18 cellular contexts compared by ENCODE assay signal in the genomic region with DNA sequence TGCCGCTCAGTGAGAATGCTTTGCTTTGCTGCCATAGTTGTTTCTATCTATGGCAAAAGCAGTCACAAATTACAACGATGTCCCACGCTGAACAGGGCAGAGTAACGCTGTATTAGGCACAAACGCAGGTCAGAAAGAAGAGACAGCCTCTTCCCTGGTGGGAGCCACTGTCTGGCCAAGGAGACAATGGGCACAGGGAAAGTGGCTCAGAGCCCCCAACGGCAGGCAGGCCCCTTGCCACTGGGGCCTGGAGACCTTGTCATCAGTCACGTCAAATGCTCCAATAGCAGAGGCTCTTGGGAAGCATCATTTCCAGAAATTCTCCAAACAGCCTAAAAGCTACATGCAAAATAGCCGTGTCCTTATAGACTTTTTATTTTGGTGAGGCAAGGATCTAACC.
DNase-seq lines count a peak whose midpoint lies in the region; ATAC-seq and TF ChIP-seq lines count a peak whose summit lies in the region.
"Had no signal": no experiment of that assay in that cellular context is flagged by ENCODE, and none has a peak within 500 bp of the region (broad histone marks: within the 10 kb centered on the region; RNA-seq: fewer than 3 reads in every experiment).

No MANE protein-coding gene starts in this region.

- 61 to 79% methylated on average over 5 to 8 of the region's 8 CpGs for WGBS in endodermal cell (ENCODE audit: insufficient coverage in 1 of 2, insufficient read length in 1 of 2), 2 experiments

- no peak for DNase-seq in endodermal cell
- peak; percentile 78 for DNase-seq in mesenteric fat pad (ENCODE audit: low spot score)
- DNase-seq in posterior vena cava (ENCODE audit: low spot score) = peak; percentile 26
- DNase-seq in upper lobe of right lung = peak; percentile 35
- DNase-seq in mesothelial cell of epicardium (ENCODE audit: low spot score in 2 of 2, unreplicated experiment in 2 of 2) = no peak
- DNase-seq: CD4-positive, alpha-beta T cell; CD8-positive, alpha-beta memory T cell; DMS 273 treated with DMSO at 0.1 percent for 48 hours; DMS79; EL; GDM1; GM23248; H7; HCEC 1CT had no signal

- no peak overlapping the region for H3K27ac Mint-ChIP-seq in endodermal cell
- no peak overlapping the region for H3K27ac Mint-ChIP-seq in mesothelial cell of epicardium
- H3K27ac Mint-ChIP-seq: CD4-positive, alpha-beta T cell; CD8-positive, alpha-beta memory T cell had no signal

- H3K4me1 ChIP-seq in endodermal cell (ENCODE audit: control insufficient read depth, insufficient read depth, low read length) (no peaks in the 10 kb centered on the region), upper lobe of right lung (no peaks in the 10 kb centered on the region)

- H3K36me3 Mint-ChIP-seq in endodermal cell (ENCODE audit: low read depth) (no peaks in the 10 kb centered on the region), mesothelial cell of epicardium (no peaks in the 10 kb centered on the region)
- H3K36me3 Mint-ChIP-seq: CD8-positive, alpha-beta memory T cell had no signal

- ATAC-seq in upper lobe of right lung = no peak
- no peak for ATAC-seq in HG03378 (IDR thresholded peaks at IDR 0.05; ENCODE audit: unreplicated experiment)
- no peak for ATAC-seq in HG03135 (IDR thresholded peaks at IDR 0.05; ENCODE audit: unreplicated experiment)
- ATAC-seq: GM12878 had no signal

- H3K9me3 ChIP-seq in endodermal cell (ENCODE audit: control insufficient read depth, low read length) (no peaks in the 10 kb centered on the region), upper lobe of right lung (no peaks in the 10 kb centered on the region)

- H3K9me3 Mint-ChIP-seq in endodermal cell (peaks cover 13% of the 10 kb centered on the region), mesothelial cell of epicardium (peaks cover 16% of the 10 kb centered on the region)
- H3K9me3 Mint-ChIP-seq: CD4-positive, alpha-beta T cell had no signal

- no peak overlapping the region for H3K9ac ChIP-seq in endodermal cell (ENCODE audit: extremely low read depth, low read length, poor library complexity, severe bottlenecking)
- H3K9ac ChIP-seq: GM23248 had no signal

- H3K4me1 Mint-ChIP-seq in endodermal cell = no peaks in the 10 kb centered on the region
- H3K4me1 Mint-ChIP-seq in mesothelial cell of epicardium = no peaks in the 10 kb centered on the region
- H3K4me1 Mint-ChIP-seq: CD8-positive, alpha-beta memory T cell had no signal

- intact Hi-C loops in posterior vena cava (cut with DNase I) = no loop called here
- intact Hi-C loops in upper lobe of right lung (cut with DNase I) = no loop called here

- H3K4me3 Mint-ChIP-seq in endodermal cell = no peak overlapping the region
- H3K4me3 Mint-ChIP-seq in mesothelial cell of epicardium = no peak overlapping the region
- H3K4me3 Mint-ChIP-seq: CD4-positive, alpha-beta T cell; CD8-positive, alpha-beta memory T cell had no signal

- H3K4me3 ChIP-seq in endodermal cell (ENCODE audit: low read length) (no peak overlapping the region), upper lobe of right lung (no peak overlapping the region)
- H3K4me3 ChIP-seq: GM12878, GM23248 had no signal

- H3K27me3 Mint-ChIP-seq in endodermal cell (ENCODE audit: insufficient read depth) = peaks cover 12% of the 10 kb centered on the region
- peaks cover 35% of the 10 kb centered on the region for H3K27me3 Mint-ChIP-seq in mesothelial cell of epicardium (ENCODE audit: low read depth)

- no peaks in the 10 kb centered on the region for H3K36me3 ChIP-seq in endodermal cell (ENCODE audit: control insufficient read depth, insufficient read depth, low read length)
- H3K36me3 ChIP-seq in upper lobe of right lung = no peaks in the 10 kb centered on the region

- peak overlapping the region; percentile 32 for H3K27ac ChIP-seq in endodermal cell (ENCODE audit: low read depth, low read length)
- H3K27ac ChIP-seq in upper lobe of right lung = no peak overlapping the region
- H3K27ac ChIP-seq: C4-2B, GM23248 had no signal

- H3K27me3 ChIP-seq in endodermal cell (ENCODE audit: control insufficient read depth, insufficient read depth, low read length, poor library complexity, severe bottlenecking) (no peaks in the 10 kb centered on the region), upper lobe of right lung (peaks cover 11% of the 10 kb centered on the region)

- no peak for TF ChIP-seq CTCF in endodermal cell (conservative IDR thresholded peaks at IDR 0.05)
- TF ChIP-seq CTCF in upper lobe of right lung (IDR thresholded peaks at IDR 0.05) = no peak
- no peak for TF ChIP-seq CTCF in mesothelial cell of epicardium (IDR thresholded peaks at IDR 0.05; ENCODE audit: unreplicated experiment)

Comparison
In these comparisons a context has a peak if more than half of its experiments do, and no peak if none do; other contexts are left out.
1. DNase-seq: peak in mesenteric fat pad (single experiment), posterior vena cava (single experiment) and upper lobe of right lung (single experiment); none in endodermal cell (single experiment) and mesothelial cell of epicardium (0 of 2).